ENCODE assay signal across 14 cellular contexts in genomic region chr14:22179190-22179589, GRCh38.
"Had no signal": no experiment of that assay in that cellular context is flagged by ENCODE, and none has a peak within 500 bp of the region (broad histone marks: within the 10 kb centered on the region; RNA-seq: fewer than 3 reads in every experiment).

No MANE protein-coding gene starts in this region.

- DNase-seq: activated CD4-positive, alpha-beta memory T cell treated with anti-CD3 and anti-CD28 coated beads, Interleukin-2, amount 10 ng/mL, durations not matched to agents 7 days and 5 days; activated CD4-positive, alpha-beta T cell treated with anti-CD3 and anti-CD28 coated beads for 48 hours; activated effector memory CD4-positive, alpha-beta T cell treated with anti-CD3 and anti-CD28 coated beads, Interleukin-2, amount 50 U/mL, for 16 hours; activated naive CD4-positive, alpha-beta T cell treated with anti-CD3 and anti-CD28 coated beads, Interleukin-2, amount 10 ng/mL, durations not matched to agents 7 days and 5 days; amygdala; cortex of kidney; endodermal cell; mammary epithelial cell; occipital lobe; stimulated activated CD4-positive, alpha-beta T cell treated with anti-CD3 and anti-CD28 coated beads, Interleukin-4, amount 100 ng/mL, for 4 hours; stimulated activated naive CD8-positive, alpha-beta T cell treated with anti-CD3 and anti-CD28 coated beads, Interleukin-15, Interleukin-2, amounts not matched to agents 100 U/mL and 50 U/mL, for 24 hours; substantia nigra; tibial artery had no signal

- H3K27ac ChIP-seq: epithelial cell of prostate had no signal

- H3K27me3 ChIP-seq: tibial artery had no signal

- H3K4me3 ChIP-seq: tibial artery had no signal

- H3K4me1 ChIP-seq: tibial artery had no signal

- H3K36me3 ChIP-seq: tibial artery had no signal

- H3K9me3 ChIP-seq: tibial artery had no signal
